Comparison of ENCODE assay signal across 17 cellular contexts in the genomic region with DNA sequence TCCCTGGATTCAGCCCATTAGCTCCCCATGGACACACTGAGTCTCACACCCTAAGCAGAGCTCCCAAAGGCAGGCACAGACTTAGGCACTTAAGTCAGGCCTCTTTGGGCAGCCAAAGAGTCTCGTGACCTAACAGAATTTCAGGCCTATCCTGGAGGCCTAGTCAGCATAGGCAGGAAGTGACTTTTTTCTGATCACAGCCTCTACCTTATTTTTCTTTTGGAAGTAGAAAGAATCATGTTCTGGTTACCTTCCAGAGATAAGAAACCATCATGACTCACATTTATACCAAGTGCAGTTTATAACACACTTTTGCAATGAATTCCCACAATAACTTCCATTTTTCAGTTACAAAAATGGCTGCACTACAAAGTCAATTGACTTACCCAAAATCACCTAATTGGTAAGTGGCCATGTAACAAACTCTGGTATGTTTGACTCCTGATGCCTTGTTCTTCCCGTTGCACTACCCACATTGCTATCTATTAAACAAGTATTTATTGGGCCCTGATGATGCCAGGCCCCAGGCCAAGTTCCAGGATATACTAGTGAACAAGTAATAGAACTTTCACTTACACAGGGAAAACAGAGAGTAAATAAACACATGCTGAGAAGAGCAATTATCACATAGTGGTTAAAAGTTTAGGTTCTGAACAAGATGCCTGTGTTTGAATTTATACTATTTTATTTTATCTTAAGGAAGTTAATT.
DNase-seq lines count a peak whose midpoint lies in the region; ATAC-seq and TF ChIP-seq lines count a peak whose summit lies in the region.
"Had no signal": no experiment of that assay in that cellular context is flagged by ENCODE, and none has a peak within 500 bp of the region (broad histone marks: within the 10 kb centered on the region; RNA-seq: fewer than 3 reads in every experiment).

No MANE protein-coding gene starts in this region.

- no peaks in the 10 kb centered on the region for H3K9me2 ChIP-seq in GM23248 (ENCODE audit: insufficient read depth)

- TF ChIP-seq CTCF in OCI-LY3 (IDR thresholded peaks at IDR 0.05; ENCODE audit: low read depth, low read length): no peak
- no peak for TF ChIP-seq CTCF in mammary epithelial cell (conservative IDR thresholded peaks at IDR 0.05 in 1 of 2, IDR thresholded peaks at IDR 0.05 in 1 of 2; ENCODE audit: extremely low read depth in 1 of 2, insufficient read depth in 1 of 2, low read depth in 1 of 2, low read length in 2 of 2)
- no peak for TF ChIP-seq CTCF in neutrophil (IDR thresholded peaks at IDR 0.05)

- no peak for ATAC-seq in HG03135 (IDR thresholded peaks at IDR 0.05; ENCODE audit: unreplicated experiment)
- ATAC-seq in HG03342 (IDR thresholded peaks at IDR 0.05; ENCODE audit: unreplicated experiment): no peak
- ATAC-seq in activated T-cell treated with anti-CD3 and anti-CD28 coated beads, Interleukin-2, amount 50 U/mL, for 4 hours: no peak
- ATAC-seq in activated naive CD8-positive, alpha-beta T cell treated with anti-CD3 and anti-CD28 coated beads, Interleukin-2, amount 50 U/mL, for 24 hours: no peak
- ATAC-seq: activated CD4-positive, CD25-positive, alpha-beta regulatory T cell treated with anti-CD3 and anti-CD28 coated beads, Interleukin-2, amount 50 U/mL, for 24 hours; stimulated activated effector memory CD8-positive, alpha-beta T cell treated with anti-CD3 and anti-CD28 coated beads, Interleukin-12 subunit alpha, Interleukin-12 subunit beta, amount 100 ng/mL, for 72 hours; T-cell had no signal

- peaks cover 34% of the 10 kb centered on the region for H3F3A ChIP-seq in GM23248 (ENCODE audit: insufficient read depth)

- no peaks in the 10 kb centered on the region for H3K36me3 ChIP-seq in GM23248 (ENCODE audit: low read depth)
- peaks cover 6% of the 10 kb centered on the region for H3K36me3 ChIP-seq in OCI-LY3 (replicated peaks; ENCODE audit: low read depth, low read length)
- H3K36me3 ChIP-seq in mammary epithelial cell (ENCODE audit: insufficient read depth, low read length): no peaks in the 10 kb centered on the region
- no peaks in the 10 kb centered on the region for H3K36me3 ChIP-seq in neutrophil
- H3K36me3 ChIP-seq: right lobe of liver had no signal

- CTCF ChIA-PET in mammary epithelial cell (lab: Charles Lee; ENCODE audit: low non-redundant PET): no interaction called here

- no peak overlapping the region for H3K9ac ChIP-seq in GM23248
- H3K9ac ChIP-seq in OCI-LY3 (ENCODE audit: low read length): no peak overlapping the region
- no peak overlapping the region for H3K9ac ChIP-seq in mammary epithelial cell (ENCODE audit: insufficient read depth, low read length)

- no peak overlapping the region for H3K27ac Mint-ChIP-seq in activated naive CD8-positive, alpha-beta T cell treated with anti-CD3 and anti-CD28 coated beads, Interleukin-2, amount 50 U/mL, for 24 hours
- H3K27ac Mint-ChIP-seq: activated naive CD4-positive, alpha-beta T cell treated with anti-CD3 and anti-CD28 coated beads, Interleukin-2, amount 50 U/mL, for 24 hours; stimulated activated effector memory CD8-positive, alpha-beta T cell treated with anti-CD3 and anti-CD28 coated beads, Interleukin-12 subunit alpha, Interleukin-12 subunit beta, amount 100 ng/mL, for 72 hours; T-cell had no signal

- H3K27ac ChIP-seq in GM23248 (no peak overlapping the region), OCI-LY3 (ENCODE audit: low read length) (no peak overlapping the region), mammary epithelial cell (ENCODE audit: insufficient read depth, low read depth, low read length) (no peak overlapping the region), neutrophil (peak overlapping the region; percentile 81)
- H3K27ac ChIP-seq: right lobe of liver had no signal

- H4K20me1 ChIP-seq in GM23248 (ENCODE audit: insufficient read depth): no peaks in the 10 kb centered on the region
- no peaks in the 10 kb centered on the region for H4K20me1 ChIP-seq in OCI-LY3 (ENCODE audit: insufficient read depth, low read length)
- H4K20me1 ChIP-seq in mammary epithelial cell (ENCODE audit: insufficient read depth, low read length): no peaks in the 10 kb centered on the region

- DNase-seq in GM23248: peak; percentile 33
- DNase-seq in mammary epithelial cell: peak; percentile 43
- no peak for DNase-seq in activated T-cell treated with anti-CD3 and anti-CD28 coated beads, Interleukin-2, amount 50 U/mL, for 4 hours
- DNase-seq in activated naive CD8-positive, alpha-beta T cell treated with anti-CD3 and anti-CD28 coated beads, Interleukin-2, amount 50 U/mL, for 24 hours: no peak
- DNase-seq: activated CD8-positive, alpha-beta memory T cell treated with anti-CD3 and anti-CD28 coated beads, Interleukin-2, amount 50 U/mL, for 4 hours; GDM1; right lobe of liver; stimulated activated CD4-positive, alpha-beta T cell treated with anti-CD3 and anti-CD28 coated beads, Interleukin-4, amount 100 ng/mL, for 4 hours; T-cell had no signal

- dilution Hi-C loops in mammary epithelial cell (cut with HindIII; ENCODE audit: low sequenced_read_pairs): no loop called here

- H3K4me3 Mint-ChIP-seq in activated T-cell treated with anti-CD3 and anti-CD28 coated beads, Interleukin-2, amount 50 U/mL, for 4 hours: no peak overlapping the region
- H3K4me3 Mint-ChIP-seq in activated naive CD8-positive, alpha-beta T cell treated with anti-CD3 and anti-CD28 coated beads, Interleukin-2, amount 50 U/mL, for 24 hours: no peak overlapping the region
- H3K4me3 Mint-ChIP-seq: activated naive CD4-positive, alpha-beta T cell treated with anti-CD3 and anti-CD28 coated beads, Interleukin-2, amount 50 U/mL, for 24 hours; neural crest cell; stimulated activated effector memory CD8-positive, alpha-beta T cell treated with anti-CD3 and anti-CD28 coated beads, Interleukin-12 subunit alpha, Interleukin-12 subunit beta, amount 100 ng/mL, for 72 hours; T-cell had no signal

- H3K4me3 ChIP-seq in GM23248 (no peak overlapping the region), OCI-LY3 (ENCODE audit: low read length) (no peak overlapping the region), mammary epithelial cell (replicated peaks in 1 of 3; ENCODE audit: insufficient read depth in 1 of 3, low read depth in 2 of 3, low read length in 3 of 3) (no peak overlapping the region), neutrophil (ENCODE audit: low read depth in 1 of 2, low read length in 1 of 2) (no peak overlapping the region)
- H3K4me3 ChIP-seq: right lobe of liver had no signal

- peaks cover 3% of the 10 kb centered on the region for H3K27me3 Mint-ChIP-seq in activated T-cell treated with anti-CD3 and anti-CD28 coated beads, Interleukin-2, amount 50 U/mL, for 4 hours (ENCODE audit: low read depth)
- no peaks in the 10 kb centered on the region for H3K27me3 Mint-ChIP-seq in activated naive CD8-positive, alpha-beta T cell treated with anti-CD3 and anti-CD28 coated beads, Interleukin-2, amount 50 U/mL, for 24 hours
- H3K27me3 Mint-ChIP-seq: activated naive CD4-positive, alpha-beta T cell treated with anti-CD3 and anti-CD28 coated beads, Interleukin-2, amount 50 U/mL, for 24 hours had no signal

- H3K4me1 Mint-ChIP-seq in activated T-cell treated with anti-CD3 and anti-CD28 coated beads, Interleukin-2, amount 50 U/mL, for 4 hours (ENCODE audit: low read depth): peaks cover 11% of the 10 kb centered on the region
- peaks cover 14% of the 10 kb centered on the region for H3K4me1 Mint-ChIP-seq in activated naive CD8-positive, alpha-beta T cell treated with anti-CD3 and anti-CD28 coated beads, Interleukin-2, amount 50 U/mL, for 24 hours

- peaks cover 25% of the 10 kb centered on the region for H3K4me1 ChIP-seq in GM23248 (ENCODE audit: insufficient read depth)
- peaks cover 36% of the 10 kb centered on the region for H3K4me1 ChIP-seq in OCI-LY3 (ENCODE audit: low read length)
- peaks cover 34% of the 10 kb centered on the region for H3K4me1 ChIP-seq in mammary epithelial cell (ENCODE audit: insufficient read depth, low read length)
- H3K4me1 ChIP-seq in neutrophil (ENCODE audit: control insufficient read depth in 1 of 2, insufficient read depth in 1 of 2, low read depth in 1 of 2, low read length in 1 of 2): peaks cover 46 to 52% of the 10 kb centered on the region in 2 experiments
- H3K4me1 ChIP-seq: right lobe of liver had no signal

- H3K9me3 ChIP-seq in GM23248 (ENCODE audit: low read depth): no peaks in the 10 kb centered on the region
- H3K9me3 ChIP-seq in OCI-LY3 (ENCODE audit: insufficient read depth, low read length): 0 out of 2 replicates have a peak, but pooled peaks cover 4% of the 10 kb centered on the region
- no peaks in the 10 kb centered on the region for H3K9me3 ChIP-seq in mammary epithelial cell (replicated peaks; ENCODE audit: insufficient read depth, low read length)
- H3K9me3 ChIP-seq in neutrophil: no peaks in the 10 kb centered on the region
- H3K9me3 ChIP-seq: right lobe of liver had no signal

- H3K9me3 Mint-ChIP-seq in activated T-cell treated with anti-CD3 and anti-CD28 coated beads, Interleukin-2, amount 50 U/mL, for 4 hours: peaks cover 6% of the 10 kb centered on the region
- no peaks in the 10 kb centered on the region for H3K9me3 Mint-ChIP-seq in activated naive CD8-positive, alpha-beta T cell treated with anti-CD3 and anti-CD28 coated beads, Interleukin-2, amount 50 U/mL, for 24 hours
- H3K9me3 Mint-ChIP-seq: activated naive CD4-positive, alpha-beta T cell treated with anti-CD3 and anti-CD28 coated beads, Interleukin-2, amount 50 U/mL, for 24 hours; stimulated activated effector memory CD8-positive, alpha-beta T cell treated with anti-CD3 and anti-CD28 coated beads, Interleukin-12 subunit alpha, Interleukin-12 subunit beta, amount 100 ng/mL, for 72 hours had no signal

- no peak overlapping the region for H3K4me2 ChIP-seq in GM23248 (ENCODE audit: unreplicated experiment)
- H3K4me2 ChIP-seq in OCI-LY3 (ENCODE audit: low read length): no peak overlapping the region
- no peak overlapping the region for H3K4me2 ChIP-seq in mammary epithelial cell (ENCODE audit: insufficient read depth, low read depth, low read length)

- in situ Hi-C loops in GM23248 (cut with MboI) (loop anchor here (10.0 kb wide), 1 partner anchor 186 kb away; no protein-coding TSS in a partner anchor), mammary epithelial cell (cut with MboI; ENCODE audit: low sequenced_read_pairs in 2 of 2) (loop anchor here in 1 of 2 donors (10.0 kb wide), 1 partner anchor 136 kb away; the partner anchor contains the start of genes HS2ST1 and SELENOF)

- H2AFZ ChIP-seq in GM23248 (no peak overlapping the region), OCI-LY3 (ENCODE audit: low read depth, low read length) (0 out of 2 replicates have a peak overlapping the region, but pooled peaks have one; percentile 19), mammary epithelial cell (ENCODE audit: low read depth, low read length) (peak overlapping the region; percentile 68)

- WGBS in GM23248 (ENCODE audit: low coverage in 1 of 2, low lambda C conversion rate in 2 of 2, missing lambda C conversion rate in 2 of 2), 2 experiments: 69 to 70% methylated on average over 2 of the region's 2 CpGs
- WGBS in mammary epithelial cell (ENCODE audit: low coverage, missing lambda C conversion rate): 44% methylated on average over 2 of the region's 2 CpGs

- BruUV-seq in mammary epithelial cell (replicated peaks; lab: Mats Ljungman, UMichigan): no TSS peak

- no peaks in the 10 kb centered on the region for H3K79me2 ChIP-seq in GM23248 (ENCODE audit: insufficient read depth)
- no peaks in the 10 kb centered on the region for H3K79me2 ChIP-seq in OCI-LY3 (ENCODE audit: low read length)
- no peaks in the 10 kb centered on the region for H3K79me2 ChIP-seq in mammary epithelial cell (ENCODE audit: insufficient read depth, low read length)

- intact Hi-C loops in mammary epithelial cell (cut with micrococcal nuclease): no loop called here

- H3K27me3 ChIP-seq in GM23248 (replicated peaks; ENCODE audit: insufficient read depth) (no peaks in the 10 kb centered on the region), OCI-LY3 (ENCODE audit: low read depth, low read length) (no peaks in the 10 kb centered on the region), mammary epithelial cell (ENCODE audit: insufficient read depth, low read length) (no peaks in the 10 kb centered on the region), neutrophil (no peaks in the 10 kb centered on the region)
- H3K27me3 ChIP-seq: right lobe of liver had no signal

- peaks cover 1% of the 10 kb centered on the region for H3K36me3 Mint-ChIP-seq in activated T-cell treated with anti-CD3 and anti-CD28 coated beads, Interleukin-2, amount 50 U/mL, for 4 hours (ENCODE audit: insufficient read depth)
- no peaks in the 10 kb centered on the region for H3K36me3 Mint-ChIP-seq in activated naive CD8-positive, alpha-beta T cell treated with anti-CD3 and anti-CD28 coated beads, Interleukin-2, amount 50 U/mL, for 24 hours (ENCODE audit: low read depth)
- H3K36me3 Mint-ChIP-seq: stimulated activated effector memory CD8-positive, alpha-beta T cell treated with anti-CD3 and anti-CD28 coated beads, Interleukin-12 subunit alpha, Interleukin-12 subunit beta, amount 100 ng/mL, for 72 hours; T-cell had no signal

Comparison
In these comparisons a context has a peak if more than half of its experiments do, and no peak if none do; other contexts are left out.
1. DNase-seq: peak in GM23248 (single experiment) and mammary epithelial cell (single experiment); none in activated T-cell treated with anti-CD3 and anti-CD28 coated beads, Interleukin-2, amount 50 U/mL, for 4 hours (single experiment) and activated naive CD8-positive, alpha-beta T cell treated with anti-CD3 and anti-CD28 coated beads, Interleukin-2, amount 50 U/mL, for 24 hours (single experiment).